Comparison of ENCODE assay signal across 7 cellular contexts in the genomic region with DNA sequence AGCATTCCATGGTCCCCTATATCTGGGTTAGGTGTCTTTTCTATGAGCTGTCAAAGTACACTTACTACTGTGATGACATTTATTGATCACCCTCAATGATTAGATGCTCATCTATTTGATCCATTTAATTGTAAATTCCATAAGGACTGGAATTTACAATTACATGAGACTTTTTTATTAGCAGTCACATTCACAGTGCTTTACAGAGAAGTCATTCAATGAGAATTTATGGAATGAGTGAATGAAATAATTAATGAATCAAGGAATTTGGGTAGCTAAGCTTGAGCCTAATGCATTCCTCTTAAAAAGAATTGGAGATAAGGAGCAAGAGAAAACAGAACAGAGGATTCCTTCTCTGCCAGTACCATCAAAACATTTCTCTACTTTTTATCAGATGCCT.
"Had no signal": no experiment of that assay in that cellular context is flagged by ENCODE, and none has a peak within 500 bp of the region (broad histone marks: within the 10 kb centered on the region; RNA-seq: fewer than 3 reads in every experiment).

No MANE protein-coding gene starts in this region.

- H3K4me3 ChIP-seq: GM12878 had no signal

- ATAC-seq: GM12878 had no signal

- FAIRE-seq: GM12878, GM12891, GM12892, GM18507, GM19239 had no signal

- DNase-seq: GDM1, GF-D8 had no signal
